ENCODE assay signal across 1 cellular context in the genomic region with DNA sequence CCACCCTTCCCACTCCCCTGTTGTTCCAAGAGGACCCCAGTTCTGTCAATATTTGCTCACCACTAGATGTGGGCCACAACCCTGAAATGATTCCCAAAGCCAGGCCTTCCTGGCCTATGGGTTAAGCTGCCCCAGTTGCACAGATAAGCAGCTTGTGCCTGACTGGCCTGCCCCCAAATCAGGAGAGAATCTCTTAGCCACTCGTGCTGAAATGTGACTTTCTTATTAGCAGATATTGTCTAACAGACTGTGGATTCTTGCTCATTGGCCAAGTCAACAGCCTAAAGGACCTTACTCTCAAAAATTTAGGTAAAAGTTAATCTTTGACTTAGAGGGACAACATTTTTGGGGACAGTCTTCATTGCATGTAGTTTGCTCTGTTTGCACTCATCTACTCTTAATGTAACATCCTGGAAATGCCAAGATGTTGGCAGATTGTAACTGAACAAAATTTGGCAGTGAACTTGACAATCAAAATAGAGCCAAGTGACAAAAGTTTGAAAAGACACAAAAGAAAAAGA.
TF ChIP-seq lines count a peak whose summit lies in the region.

No MANE protein-coding gene starts in this region.

TF ChIP-seq in HepG2, 621 proteins besides CTCF, POLR2A, EP300 and RAD21 (continued from another document and continues in another):
- no peak for TF ChIP-seq GLMP (CRISPR knock-in tag; IDR thresholded peaks at IDR 0.05; ENCODE audit: borderline replicate concordance)
- TF ChIP-seq ZNF574 (CRISPR knock-in tag; IDR thresholded peaks at IDR 0.05): peak; percentile 47; the same call in 1 of the 2 replicates
- peak; percentile 83; the same call in 1 of the 2 replicates for TF ChIP-seq ZNF512B (CRISPR knock-in tag; IDR thresholded peaks at IDR 0.05; ENCODE audit: borderline replicate concordance)
- TF ChIP-seq ZNF83 (CRISPR knock-in tag; IDR thresholded peaks at IDR 0.05; ENCODE audit: borderline replicate concordance): no peak
- TF ChIP-seq SKI (IDR thresholded peaks at IDR 0.05; ENCODE audit: partially characterized antibody): peak; percentile 53
- TF ChIP-seq ZNF407 (CRISPR knock-in tag; IDR thresholded peaks at IDR 0.05; ENCODE audit: not compliant biosample characterization): no peak
- peak; percentile 96 for TF ChIP-seq ARNTL (CRISPR knock-in tag; IDR thresholded peaks at IDR 0.05)
- TF ChIP-seq MYC (CRISPR knock-in tag; IDR thresholded peaks at IDR 0.05; ENCODE audit: borderline replicate concordance): no peak
- TF ChIP-seq ZNF510 (CRISPR knock-in tag; IDR thresholded peaks at IDR 0.05; ENCODE audit: low read depth): no peak
- TF ChIP-seq MBD4 (IDR thresholded peaks at IDR 0.05; ENCODE audit: borderline replicate concordance, low read length): no peak
- TF ChIP-seq JUN (CRISPR knock-in tag; IDR thresholded peaks at IDR 0.05): 0 out of 2 replicates have a peak, but pooled peaks have one; percentile 48
- peak; percentile 75 for TF ChIP-seq ASH2L (IDR thresholded peaks at IDR 0.05; ENCODE audit: insufficient read length, low read depth, low read length)
- TF ChIP-seq ZNF788 (CRISPR knock-in tag; IDR thresholded peaks at IDR 0.05; ENCODE audit: borderline replicate concordance): peak; percentile 78; the same call in 1 of the 2 replicates
- no peak; the same call in 1 of the 2 replicates for TF ChIP-seq SP4 (CRISPR knock-in tag; IDR thresholded peaks at IDR 0.05)
- TF ChIP-seq MEIS1 (CRISPR knock-in tag; IDR thresholded peaks at IDR 0.05; ENCODE audit: borderline replicate concordance): peak; percentile 89
- peak; percentile 45; the same call in 1 of the 2 replicates for TF ChIP-seq ZNF792 (CRISPR knock-in tag; IDR thresholded peaks at IDR 0.05)
- 0 out of 2 replicates have a peak, but pooled peaks have one; percentile 40 for TF ChIP-seq ZNF501 (CRISPR knock-in tag; IDR thresholded peaks at IDR 0.05)
- TF ChIP-seq, protein P1, sequence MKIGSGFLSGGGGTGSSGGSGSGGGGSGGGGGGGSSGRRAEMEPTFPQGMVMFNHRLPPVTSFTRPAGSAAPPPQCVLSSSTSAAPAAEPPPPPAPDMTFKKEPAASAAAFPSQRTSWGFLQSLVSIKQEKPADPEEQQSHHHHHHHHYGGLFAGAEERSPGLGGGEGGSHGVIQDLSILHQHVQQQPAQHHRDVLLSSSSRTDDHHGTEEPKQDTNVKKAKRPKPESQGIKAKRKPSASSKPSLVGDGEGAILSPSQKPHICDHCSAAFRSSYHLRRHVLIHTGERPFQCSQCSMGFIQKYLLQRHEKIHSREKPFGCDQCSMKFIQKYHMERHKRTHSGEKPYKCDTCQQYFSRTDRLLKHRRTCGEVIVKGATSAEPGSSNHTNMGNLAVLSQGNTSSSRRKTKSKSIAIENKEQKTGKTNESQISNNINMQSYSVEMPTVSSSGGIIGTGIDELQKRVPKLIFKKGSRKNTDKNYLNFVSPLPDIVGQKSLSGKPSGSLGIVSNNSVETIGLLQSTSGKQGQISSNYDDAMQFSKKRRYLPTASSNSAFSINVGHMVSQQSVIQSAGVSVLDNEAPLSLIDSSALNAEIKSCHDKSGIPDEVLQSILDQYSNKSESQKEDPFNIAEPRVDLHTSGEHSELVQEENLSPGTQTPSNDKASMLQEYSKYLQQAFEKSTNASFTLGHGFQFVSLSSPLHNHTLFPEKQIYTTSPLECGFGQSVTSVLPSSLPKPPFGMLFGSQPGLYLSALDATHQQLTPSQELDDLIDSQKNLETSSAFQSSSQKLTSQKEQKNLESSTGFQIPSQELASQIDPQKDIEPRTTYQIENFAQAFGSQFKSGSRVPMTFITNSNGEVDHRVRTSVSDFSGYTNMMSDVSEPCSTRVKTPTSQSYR (CRISPR knock-in tag; IDR thresholded peaks at IDR 0.05; ENCODE audit: borderline replicate concordance): no peak
- peak; percentile 68; the same call in 1 of the 2 replicates for TF ChIP-seq KDM6A (CRISPR knock-in tag; IDR thresholded peaks at IDR 0.05; ENCODE audit: low read depth)
- TF ChIP-seq FLYWCH1 (CRISPR knock-in tag; IDR thresholded peaks at IDR 0.05): no peak
- TF ChIP-seq MTF2 (CRISPR knock-in tag; IDR thresholded peaks at IDR 0.05; ENCODE audit: borderline replicate concordance): no peak
- TF ChIP-seq SNRNP70 (IDR thresholded peaks at IDR 0.05; ENCODE audit: low read depth, low read length): no peak
- TF ChIP-seq SMARCC2 (IDR thresholded peaks at IDR 0.05): no peak
- no peak for TF ChIP-seq CENPX (CRISPR knock-in tag; IDR thresholded peaks at IDR 0.05)
- no peak for TF ChIP-seq ZNF607 (CRISPR knock-in tag; IDR thresholded peaks at IDR 0.05; ENCODE audit: borderline replicate concordance)
- peak; percentile 99 for TF ChIP-seq PHF21A (CRISPR knock-in tag; IDR thresholded peaks at IDR 0.05)
- peak; percentile 83 for TF ChIP-seq HMG20A (CRISPR knock-in tag; IDR thresholded peaks at IDR 0.05; ENCODE audit: borderline replicate concordance)
- TF ChIP-seq CBX5 (CRISPR knock-in tag; IDR thresholded peaks at IDR 0.05; ENCODE audit: borderline replicate concordance): peak; percentile 33; the same call in 1 of the 2 replicates
- 0 out of 2 replicates have a peak, but pooled peaks have one; percentile 44 for TF ChIP-seq ZNF546 (CRISPR knock-in tag; conservative IDR thresholded peaks at IDR 0.05)
- no peak for TF ChIP-seq ZNF274 (CRISPR knock-in tag; IDR thresholded peaks at IDR 0.05)
- TF ChIP-seq RFXANK (CRISPR knock-in tag; IDR thresholded peaks at IDR 0.05): no peak; the same call in 1 of the 2 replicates
- TF ChIP-seq ZNF513 (CRISPR knock-in tag; conservative IDR thresholded peaks at IDR 0.05): no peak
- TF ChIP-seq SRSF4 (IDR thresholded peaks at IDR 0.05; ENCODE audit: low read depth, low read length, poor library complexity, severe bottlenecking): no peak
- TF ChIP-seq RFX3 (CRISPR knock-in tag; IDR thresholded peaks at IDR 0.05): no peak
